1 cellular context compared by ENCODE assay signal in the genomic region with DNA sequence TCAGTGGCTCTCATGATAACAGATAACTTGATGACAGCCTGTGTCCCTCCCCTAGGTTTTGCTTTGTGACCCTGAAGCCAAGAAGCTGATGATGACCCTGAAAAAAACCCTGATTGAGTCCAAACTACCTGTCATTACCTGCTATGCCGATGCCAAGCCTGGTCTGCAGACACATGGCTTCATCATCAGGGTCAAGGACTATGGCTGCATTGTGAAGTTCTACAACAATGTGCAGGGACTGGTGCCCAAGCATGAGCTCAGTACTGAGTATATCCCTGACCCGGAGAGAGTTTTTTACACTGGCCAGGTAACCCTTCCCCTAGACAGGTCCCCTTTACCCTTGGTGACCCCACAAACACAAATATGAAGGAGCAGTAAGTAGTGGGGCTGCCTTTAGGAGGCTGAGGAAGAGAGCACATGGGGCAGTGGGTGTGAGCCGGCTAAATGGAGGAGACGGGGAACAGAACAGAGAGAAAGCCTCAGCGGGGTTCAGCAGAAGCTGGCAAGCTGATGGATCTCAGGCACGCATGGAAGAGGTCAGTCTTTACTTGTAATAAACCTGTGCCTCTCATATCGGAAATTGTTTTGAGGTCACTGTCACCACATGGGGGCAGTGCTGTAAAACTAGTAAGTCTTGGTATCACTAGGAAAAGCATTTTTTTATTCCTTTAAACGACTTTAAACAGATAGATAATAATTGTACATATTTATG.
TF ChIP-seq lines count a peak whose summit lies in the region.

No MANE protein-coding gene starts in this region.

TF ChIP-seq in GM12878, 131 proteins besides CTCF, POLR2A, EP300 and RAD21:
- no peak for TF ChIP-seq HDAC2 (IDR thresholded peaks at IDR 0.05)
- TF ChIP-seq SIX5 (IDR thresholded peaks at IDR 0.05; ENCODE audit: low read depth, low read length, severe bottlenecking): no peak
- TF ChIP-seq, protein P1, sequence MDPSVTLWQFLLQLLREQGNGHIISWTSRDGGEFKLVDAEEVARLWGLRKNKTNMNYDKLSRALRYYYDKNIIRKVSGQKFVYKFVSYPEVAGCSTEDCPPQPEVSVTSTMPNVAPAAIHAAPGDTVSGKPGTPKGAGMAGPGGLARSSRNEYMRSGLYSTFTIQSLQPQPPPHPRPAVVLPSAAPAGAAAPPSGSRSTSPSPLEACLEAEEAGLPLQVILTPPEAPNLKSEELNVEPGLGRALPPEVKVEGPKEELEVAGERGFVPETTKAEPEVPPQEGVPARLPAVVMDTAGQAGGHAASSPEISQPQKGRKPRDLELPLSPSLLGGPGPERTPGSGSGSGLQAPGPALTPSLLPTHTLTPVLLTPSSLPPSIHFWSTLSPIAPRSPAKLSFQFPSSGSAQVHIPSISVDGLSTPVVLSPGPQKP (IDR thresholded peaks at IDR 0.05; ENCODE audit: low read depth, low read length): no peak
- peak; percentile 63 for TF ChIP-seq RUNX3 (IDR thresholded peaks at IDR 0.05; ENCODE audit: low read length)
- TF ChIP-seq NBN (IDR thresholded peaks at IDR 0.05): 0 out of 2 replicates have a peak, but pooled peaks have one; percentile 22
- TF ChIP-seq SMC3 (IDR thresholded peaks at IDR 0.05; ENCODE audit: borderline replicate concordance, low read length): peak; percentile 88
- TF ChIP-seq, protein P2, sequence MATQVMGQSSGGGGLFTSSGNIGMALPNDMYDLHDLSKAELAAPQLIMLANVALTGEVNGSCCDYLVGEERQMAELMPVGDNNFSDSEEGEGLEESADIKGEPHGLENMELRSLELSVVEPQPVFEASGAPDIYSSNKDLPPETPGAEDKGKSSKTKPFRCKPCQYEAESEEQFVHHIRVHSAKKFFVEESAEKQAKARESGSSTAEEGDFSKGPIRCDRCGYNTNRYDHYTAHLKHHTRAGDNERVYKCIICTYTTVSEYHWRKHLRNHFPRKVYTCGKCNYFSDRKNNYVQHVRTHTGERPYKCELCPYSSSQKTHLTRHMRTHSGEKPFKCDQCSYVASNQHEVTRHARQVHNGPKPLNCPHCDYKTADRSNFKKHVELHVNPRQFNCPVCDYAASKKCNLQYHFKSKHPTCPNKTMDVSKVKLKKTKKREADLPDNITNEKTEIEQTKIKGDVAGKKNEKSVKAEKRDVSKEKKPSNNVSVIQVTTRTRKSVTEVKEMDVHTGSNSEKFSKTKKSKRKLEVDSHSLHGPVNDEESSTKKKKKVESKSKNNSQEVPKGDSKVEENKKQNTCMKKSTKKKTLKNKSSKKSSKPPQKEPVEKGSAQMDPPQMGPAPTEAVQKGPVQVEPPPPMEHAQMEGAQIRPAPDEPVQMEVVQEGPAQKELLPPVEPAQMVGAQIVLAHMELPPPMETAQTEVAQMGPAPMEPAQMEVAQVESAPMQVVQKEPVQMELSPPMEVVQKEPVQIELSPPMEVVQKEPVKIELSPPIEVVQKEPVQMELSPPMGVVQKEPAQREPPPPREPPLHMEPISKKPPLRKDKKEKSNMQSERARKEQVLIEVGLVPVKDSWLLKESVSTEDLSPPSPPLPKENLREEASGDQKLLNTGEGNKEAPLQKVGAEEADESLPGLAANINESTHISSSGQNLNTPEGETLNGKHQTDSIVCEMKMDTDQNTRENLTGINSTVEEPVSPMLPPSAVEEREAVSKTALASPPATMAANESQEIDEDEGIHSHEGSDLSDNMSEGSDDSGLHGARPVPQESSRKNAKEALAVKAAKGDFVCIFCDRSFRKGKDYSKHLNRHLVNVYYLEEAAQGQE (IDR thresholded peaks at IDR 0.05; ENCODE audit: low read depth, low read length): no peak
- no peak for TF ChIP-seq ATF7 (IDR thresholded peaks at IDR 0.05; ENCODE audit: low read depth)
